In the genomic region with DNA sequence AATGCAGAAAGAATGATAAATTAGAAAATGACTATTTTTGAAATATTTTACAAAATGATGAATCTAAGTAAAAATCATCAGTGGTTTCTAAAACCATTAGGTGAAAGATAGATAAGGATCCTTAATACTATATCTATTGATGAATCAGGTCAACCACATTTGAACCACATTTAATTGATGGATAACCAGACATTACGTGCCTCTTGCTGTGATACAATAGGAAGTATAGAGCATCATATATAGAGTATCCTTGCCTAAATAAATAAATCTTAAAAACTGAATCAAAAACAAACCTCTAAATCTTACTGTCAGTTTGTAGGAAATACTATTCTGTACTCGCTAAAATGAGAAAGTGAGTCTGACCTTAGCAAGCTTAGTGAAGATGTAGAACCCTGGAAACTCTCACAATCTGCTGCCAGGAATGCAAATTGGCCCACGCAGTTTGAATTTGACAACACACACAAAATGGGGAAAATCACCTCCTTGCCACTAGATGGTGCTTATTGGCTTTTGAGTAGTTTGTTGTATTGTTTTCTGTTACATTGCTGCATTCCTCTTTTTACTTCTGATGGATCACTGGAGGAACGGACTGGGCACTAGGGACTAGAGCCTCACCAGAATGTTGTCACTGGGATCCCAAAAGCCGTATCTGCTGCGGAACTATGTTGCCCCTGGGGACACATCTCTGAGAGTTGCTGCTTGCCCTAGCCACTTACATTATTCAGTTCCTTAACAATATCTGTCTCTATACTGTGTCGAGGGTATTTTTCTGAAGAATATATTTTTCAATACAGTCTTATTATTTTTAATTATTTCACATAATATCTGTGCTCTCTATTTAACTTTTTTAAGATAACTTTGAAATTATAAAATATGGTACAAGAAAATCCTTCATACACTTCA, we compare ENCODE assay signal across 8 cellular contexts. TPM values are rescaled to one million over a fixed set of nuclear protein-coding genes. Genes with fewer than 3 reads are reported as not detected.
A peak's percentile ranks its signal among the peaks of the same experiment; 100 is the strongest.
DNase-seq lines count a peak whose midpoint lies in the region; ATAC-seq and TF ChIP-seq lines count a peak whose summit lies in the region.

No MANE protein-coding gene starts in this region.

- WGBS in body of pancreas, 2 donors: 33 to 43% methylated on average over 7 of the region's 7 CpGs
- 22% methylated on average over 7 of the region's 7 CpGs for WGBS in right lobe of liver (ENCODE audit: insufficient coverage, low coverage, low lambda C conversion rate, missing lambda C conversion rate)

- TF ChIP-seq CTCF in body of pancreas (IDR thresholded peaks at IDR 0.05) (peak in 6 of 7 experiments; percentile 26 to 57 (median 51)), right lobe of liver (IDR thresholded peaks at IDR 0.05) (peak; percentile 64 to 78 (median 72))

- no peaks in the 10 kb centered on the region for H3K36me3 ChIP-seq in body of pancreas (replicated peaks in 1 of 2; ENCODE audit: insufficient read depth in 1 of 2, low read depth in 2 of 2)
- no peaks in the 10 kb centered on the region for H3K36me3 ChIP-seq in right lobe of liver

- H3K9me3 ChIP-seq in body of pancreas: no peaks in the 10 kb centered on the region
- H3K9me3 ChIP-seq in right lobe of liver: no peaks in the 10 kb centered on the region

- H3K27me3 ChIP-seq in body of pancreas (no peaks in the 10 kb centered on the region), right lobe of liver (no peaks in the 10 kb centered on the region)

- intact Hi-C loops in body of pancreas (cut with DNase I) (no loop called here), right lobe of liver (cut with DNase I) (no loop called here)

- no peak for TF ChIP-seq POLR2A in body of pancreas (IDR thresholded peaks at IDR 0.05)
- no peak for TF ChIP-seq POLR2A in right lobe of liver (IDR thresholded peaks at IDR 0.05)

- no peak overlapping the region for H3K4me3 ChIP-seq in body of pancreas
- no peak overlapping the region for H3K4me3 ChIP-seq in right lobe of liver

- no peaks in the 10 kb centered on the region for H3K4me1 ChIP-seq in body of pancreas
- H3K4me1 ChIP-seq in right lobe of liver: peaks cover 0 to 8% (median 0%) of the 10 kb centered on the region in 4 donors

- ATAC-seq in GM21360 (IDR thresholded peaks at IDR 0.05; ENCODE audit: unreplicated experiment) (peak; percentile 91), body of pancreas (no peak), right lobe of liver (peak; percentile 88 to 96 (median 92))

- H3K27ac ChIP-seq in body of pancreas: no peak overlapping the region
- no peak overlapping the region for H3K27ac ChIP-seq in right lobe of liver

- DNase-seq in activated gamma-delta T cell treated with Interleukin-2 at 50 U/mL for 16 hours (peak; percentile 19), activated gamma-delta T cell (lab: John Stamatoyannopoulos, UW) (no peak), HUDEP-2 (lab: John Stamatoyannopoulos, UW; ENCODE audit: unreplicated experiment in 76 of 76) (peak in 41 of 76 experiments; percentile 0 to 52 (median 22)), OCI-M2 (lab: John Stamatoyannopoulos, UW; ENCODE audit: unreplicated experiment) (peak; percentile 20), body of pancreas (peak in 2 of 4 donors; percentile 9 to 23), right lobe of liver (no peak), DMS153 (lab: John Stamatoyannopoulos, UW) (no peak)

RNA-seq across cellular contexts. Expression of gene SLAIN2, which starts 25.4 kb away (rescaled TPM):
- total RNA-seq in body of pancreas: 10 to 100 TPM; 13.2 to 17.1 TPM
- 10 to 100 TPM; 36.4 to 80.6 (median 45.1) TPM for total RNA-seq in right lobe of liver

RNA-seq across cellular contexts. Expression of gene TEC, which starts 46.3 kb away (rescaled TPM):
- total RNA-seq in body of pancreas (1 to 10 TPM; 2.1 to 3.3 TPM), right lobe of liver (1 to 10 TPM; 1.5 to 4.2 (median 3.0) TPM)

Comparison
In these comparisons a context has a peak if more than half of its experiments do, and no peak if none do; other contexts are left out.
1. DNase-seq: peak in activated gamma-delta T cell treated with Interleukin-2 at 50 U/mL for 16 hours (single experiment), HUDEP-2 (41 of 76) and OCI-M2 (single experiment); none in activated gamma-delta T cell (single experiment), right lobe of liver (0 of 3) and DMS153 (single experiment).